Comparison of ENCODE assay signal across 11 cellular contexts in the genomic region with DNA sequence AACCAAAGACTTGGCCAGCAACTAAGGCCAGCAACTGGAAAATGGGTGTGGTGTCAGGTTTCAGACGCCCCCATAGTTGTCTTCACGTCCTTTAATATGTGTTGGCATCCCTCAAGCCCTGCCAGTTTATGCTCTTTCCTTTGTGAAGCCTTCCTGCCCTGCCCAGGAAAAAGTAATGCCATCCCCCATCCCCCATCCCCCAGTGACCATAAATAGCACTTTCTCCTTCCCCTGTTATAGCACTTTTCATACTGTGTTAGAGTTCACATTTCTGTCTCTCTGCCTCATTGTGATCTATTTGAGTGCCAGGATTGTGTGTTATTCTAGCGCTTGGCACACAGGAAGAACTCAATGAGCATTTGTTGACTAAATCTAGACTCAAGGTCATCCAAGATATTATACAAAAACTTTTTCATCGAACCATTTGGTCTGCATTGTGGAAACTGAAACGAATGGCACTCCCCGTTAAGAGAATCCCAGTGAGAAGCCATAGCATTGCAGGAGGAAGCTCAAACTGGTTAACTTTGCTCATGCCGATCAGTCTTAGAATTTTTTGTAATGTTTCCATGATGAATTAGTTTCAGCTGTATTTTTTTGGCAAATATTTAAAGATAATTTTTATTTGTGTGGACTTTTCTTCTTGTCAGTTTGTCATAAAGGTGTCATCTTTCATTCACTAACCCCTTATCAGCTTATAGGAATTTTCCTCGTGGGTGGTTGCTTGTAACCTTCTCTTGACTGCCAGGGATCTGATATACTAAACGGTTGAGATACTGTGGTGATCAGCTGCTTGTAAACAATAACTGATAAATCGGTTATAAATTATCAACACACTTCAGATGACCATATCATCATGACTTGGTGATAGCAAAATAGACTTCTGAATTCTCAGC. TPM values are rescaled to one million over a fixed set of nuclear protein-coding genes. Genes with fewer than 3 reads are reported as not detected.
A peak's percentile ranks its signal among the peaks of the same experiment; 100 is the strongest.
DNase-seq lines count a peak whose midpoint lies in the region; ATAC-seq and TF ChIP-seq lines count a peak whose summit lies in the region.
"Had no signal": no experiment of that assay in that cellular context is flagged by ENCODE, and none has a peak within 500 bp of the region (broad histone marks: within the 10 kb centered on the region; RNA-seq: fewer than 3 reads in every experiment).

No MANE protein-coding gene starts in this region.

- H3K36me3 Mint-ChIP-seq in natural killer cell treated with Interleukin-12 subunit alpha and Interleukin-12 subunit beta and Interleukin-15 and Interleukin-18, amount 100 ng/mL, for 72 hours: no peaks in the 10 kb centered on the region

- TF ChIP-seq POLR2A in heart left ventricle (IDR thresholded peaks at IDR 0.05) (no peak), Peyer's patch (IDR thresholded peaks at IDR 0.05) (no peak)

- H3K36me3 ChIP-seq in heart left ventricle (no peaks in the 10 kb centered on the region), mesodermal cell (ENCODE audit: control insufficient read depth, insufficient read depth, low read length) (peaks cover 14% of the 10 kb centered on the region), upper lobe of right lung (no peaks in the 10 kb centered on the region), Peyer's patch (no peaks in the 10 kb centered on the region)

- ATAC-seq in heart left ventricle (peak in 3 of 4 donors; percentile 3 to 39 (median 5)), upper lobe of right lung (no peak)
- no peak for ATAC-seq in natural killer cell treated with Interleukin-12 subunit alpha and Interleukin-12 subunit beta and Interleukin-15 and Interleukin-18, amount 100 ng/mL, for 72 hours
- ATAC-seq in activated CD4-positive, CD25-positive, alpha-beta regulatory T cell treated with anti-CD3 and anti-CD28 coated beads, Interleukin-2, amount 50 U/mL, for 24 hours: no peak

- peak overlapping the region in 1 of 12 donors; percentile 2 for H3K4me3 ChIP-seq in heart left ventricle
- H3K4me3 ChIP-seq in cardiac fibroblast (replicated peaks in 1 of 2; ENCODE audit: low read depth in 2 of 2, low read length in 2 of 2): no peak overlapping the region
- no peak overlapping the region for H3K4me3 ChIP-seq in mesodermal cell (ENCODE audit: extremely low read depth, insufficient read depth, low read length, poor library complexity, severe bottlenecking)
- H3K4me3 ChIP-seq in upper lobe of right lung: no peak overlapping the region
- H3K4me3 ChIP-seq in Peyer's patch: no peak overlapping the region
- H3K4me3 ChIP-seq: testis had no signal

- H3K4me1 ChIP-seq in heart left ventricle: peaks cover 12 to 99% (median 81%) of the 10 kb centered on the region in 12 donors
- peaks cover 85% of the 10 kb centered on the region for H3K4me1 ChIP-seq in mesodermal cell (ENCODE audit: control insufficient read depth, insufficient read depth, low read length, poor library complexity, severe bottlenecking)
- peaks cover 90% of the 10 kb centered on the region for H3K4me1 ChIP-seq in upper lobe of right lung
- H3K4me1 ChIP-seq in Peyer's patch: peaks cover 0 to 65% (median 1%) of the 10 kb centered on the region in 4 donors

- H3K9me3 Mint-ChIP-seq in natural killer cell treated with Interleukin-12 subunit alpha and Interleukin-12 subunit beta and Interleukin-15 and Interleukin-18, amount 100 ng/mL, for 72 hours: no peaks in the 10 kb centered on the region

- 20 to 35% (median 32%) methylated on average over 10 of the region's 10 CpGs for WGBS in heart left ventricle, 4 donors
- 54 to 84% methylated on average over 6 to 7 of the region's 10 CpGs for WGBS in mesodermal cell (ENCODE audit: insufficient coverage in 2 of 2), 2 experiments

- DNase-seq in heart left ventricle (no peak), cardiac septum (ENCODE audit: low spot score) (no peak), cardiac fibroblast (ENCODE audit: low read depth in 2 of 2) (peak; percentile 45 to 69), upper lobe of right lung (no peak), Peyer's patch (no peak)
- DNase-seq in natural killer cell treated with Interleukin-12 subunit alpha and Interleukin-12 subunit beta and Interleukin-15 and Interleukin-18, amount 100 ng/mL, for 72 hours (ENCODE audit: low spot score): no peak
- DNase-seq: central memory CD4-positive, alpha-beta T cell; NCI-H1417 treated with DMSO at 0.1 percent for 48 hours; testis had no signal

- H3K27ac Mint-ChIP-seq in natural killer cell treated with Interleukin-12 subunit alpha and Interleukin-12 subunit beta and Interleukin-15 and Interleukin-18, amount 100 ng/mL, for 72 hours: no peak overlapping the region

- H3K4me3 Mint-ChIP-seq in natural killer cell treated with Interleukin-12 subunit alpha and Interleukin-12 subunit beta and Interleukin-15 and Interleukin-18, amount 100 ng/mL, for 72 hours: no peak overlapping the region

- H3K27ac ChIP-seq in heart left ventricle: peak overlapping the region in 8 of 12 donors; percentile 17 to 59 (median 56)
- peak overlapping the region; percentile 91 for H3K27ac ChIP-seq in mesodermal cell (ENCODE audit: low read depth, low read length, severe bottlenecking)
- H3K27ac ChIP-seq in upper lobe of right lung: peak overlapping the region; percentile 2
- H3K27ac ChIP-seq in Peyer's patch: peak overlapping the region in 2 of 4 donors; percentile 44 to 51

- TF ChIP-seq CTCF in heart left ventricle (IDR thresholded peaks at IDR 0.05): no peak
- no peak for TF ChIP-seq CTCF in cardiac fibroblast (IDR thresholded peaks at IDR 0.05; ENCODE audit: low read depth, low read length)
- TF ChIP-seq CTCF in upper lobe of right lung (IDR thresholded peaks at IDR 0.05): no peak
- TF ChIP-seq CTCF in Peyer's patch (IDR thresholded peaks at IDR 0.05): no peak

- H3K4me1 Mint-ChIP-seq in natural killer cell treated with Interleukin-12 subunit alpha and Interleukin-12 subunit beta and Interleukin-15 and Interleukin-18, amount 100 ng/mL, for 72 hours (ENCODE audit: low read depth in 2 of 2): peaks cover 25 to 39% of the 10 kb centered on the region in 2 donors

- no peaks in the 10 kb centered on the region for H3K27me3 Mint-ChIP-seq in natural killer cell treated with Interleukin-12 subunit alpha and Interleukin-12 subunit beta and Interleukin-15 and Interleukin-18, amount 100 ng/mL, for 72 hours

- H3K27me3 ChIP-seq in heart left ventricle (no peaks in the 10 kb centered on the region), upper lobe of right lung (no peaks in the 10 kb centered on the region), Peyer's patch (no peaks in the 10 kb centered on the region)
- H3K27me3 ChIP-seq: testis had no signal

- no peaks in the 10 kb centered on the region for H3K9me3 ChIP-seq in heart left ventricle
- H3K9me3 ChIP-seq in mesodermal cell (ENCODE audit: control insufficient read depth, low read length): no peaks in the 10 kb centered on the region
- no peaks in the 10 kb centered on the region for H3K9me3 ChIP-seq in upper lobe of right lung
- H3K9me3 ChIP-seq in Peyer's patch: no peaks in the 10 kb centered on the region
- H3K9me3 ChIP-seq: testis had no signal

- intact Hi-C loops in heart left ventricle (cut with DNase I) (loop anchor here in 3 of 10 donors (5.0 kb wide), 1 partner anchor 36 kb away; no protein-coding TSS in a partner anchor), cardiac septum (cut with DNase I) (loop anchor here (5.0 kb wide), 1 partner anchor 86 kb away; no protein-coding TSS in a partner anchor), upper lobe of right lung (cut with DNase I) (no loop called here)

RNA-seq across cellular contexts. Expression of a gene that starts 15.7 kb away (rescaled TPM):
- total RNA-seq in heart left ventricle: 100 to 1,000 TPM in 3 of 9 donors, 10 to 100 TPM in 6; 34.9 to 120 (median 89.3) TPM
- polyA plus RNA-seq in heart left ventricle: 10 to 100 TPM; 14.7 to 47.9 TPM
- 125 TPM for total RNA-seq in cardiac septum
- polyA plus RNA-seq in mesodermal cell (2013, experiment 1 of 2): 45.4 TPM
- 32.6 TPM for polyA plus RNA-seq in mesodermal cell (2013, experiment 2 of 2)
- total RNA-seq in upper lobe of right lung: 158 TPM
- 10 to 100 TPM in 1 of 2 donors, 1 to 10 TPM in 1; 6.6 to 13.6 TPM for total RNA-seq in natural killer cell treated with Interleukin-12 subunit alpha and Interleukin-12 subunit beta and Interleukin-15 and Interleukin-18, amount 100 ng/mL, for 72 hours
- total RNA-seq in Peyer's patch: 100 to 1,000 TPM in 1 of 4 donors, 10 to 100 TPM in 3; 29.9 to 181 (median 63.6) TPM

Comparison
In these comparisons a context has a peak if more than half of its experiments do, and no peak if none do; other contexts are left out.
1. ATAC-seq: peak in heart left ventricle (3 of 4); none in upper lobe of right lung (single experiment), natural killer cell treated with Interleukin-12 subunit alpha and Interleukin-12 subunit beta and Interleukin-15 and Interleukin-18, amount 100 ng/mL, for 72 hours (0 of 2) and activated CD4-positive, CD25-positive, alpha-beta regulatory T cell treated with anti-CD3 and anti-CD28 coated beads, Interleukin-2, amount 50 U/mL, for 24 hours (0 of 2).
2. DNase-seq: peak in cardiac fibroblast (2 of 2); none in heart left ventricle (0 of 5), cardiac septum (single experiment), upper lobe of right lung (single experiment), natural killer cell treated with Interleukin-12 subunit alpha and Interleukin-12 subunit beta and Interleukin-15 and Interleukin-18, amount 100 ng/mL, for 72 hours (single experiment) and Peyer's patch (0 of 3).